In the genomic region with DNA sequence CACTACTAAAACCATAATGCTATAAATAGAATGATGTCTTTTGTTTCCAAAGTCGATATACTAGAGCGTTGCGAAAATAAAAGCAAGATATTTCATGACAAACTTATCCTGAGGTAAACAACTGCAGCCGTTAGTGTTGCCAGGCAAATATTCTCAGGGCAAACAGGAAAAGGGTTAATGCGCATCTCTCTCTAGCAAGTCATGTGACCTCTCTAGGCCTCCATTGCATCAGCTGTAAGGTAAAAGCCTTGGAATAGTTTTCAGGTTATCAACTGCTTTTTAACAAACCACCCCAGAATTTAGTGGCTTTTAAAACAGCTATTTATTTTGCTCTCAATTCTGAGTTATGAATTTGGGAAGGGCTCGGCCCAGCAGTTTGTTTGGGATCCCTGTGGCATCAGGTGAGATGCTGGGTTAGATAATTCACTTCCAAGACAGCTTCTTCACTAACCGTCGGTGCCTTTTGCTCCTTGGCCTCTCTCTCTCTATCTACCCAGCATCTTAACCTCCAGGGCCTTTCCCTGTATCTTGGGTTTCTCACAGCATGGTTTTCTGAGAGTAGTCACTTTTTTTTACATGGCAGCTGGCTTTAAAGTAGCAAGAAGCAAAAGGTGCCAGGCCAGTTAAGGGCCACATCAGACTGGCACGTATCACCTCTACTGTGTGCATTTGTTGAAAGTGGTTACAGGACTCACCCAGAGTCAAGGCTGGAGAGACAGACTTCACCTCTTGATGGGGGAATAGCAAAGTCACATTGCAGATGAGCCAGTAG, we compare ENCODE assay signal across 1 cellular context.
TF ChIP-seq lines count a peak whose summit lies in the region.

No MANE protein-coding gene starts in this region.

TF ChIP-seq in K562, 482 proteins besides CTCF, POLR2A, EP300 and RAD21 (continued from another document and continues in another):
- TF ChIP-seq, protein P1, sequence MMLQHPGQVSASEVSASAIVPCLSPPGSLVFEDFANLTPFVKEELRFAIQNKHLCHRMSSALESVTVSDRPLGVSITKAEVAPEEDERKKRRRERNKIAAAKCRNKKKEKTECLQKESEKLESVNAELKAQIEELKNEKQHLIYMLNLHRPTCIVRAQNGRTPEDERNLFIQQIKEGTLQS (IDR thresholded peaks at IDR 0.05) = peak; percentile 66
- TF ChIP-seq, protein P1 (CRISPR knock-in tag; conservative IDR thresholded peaks at IDR 0.05) = no peak
- no peak for TF ChIP-seq SNRNP70 (optimal IDR thresholded peaks at IDR 0.05; ENCODE audit: low read depth, low read length)
- TF ChIP-seq KAT8 (IDR thresholded peaks at IDR 0.05; ENCODE audit: low read depth) = no peak
- no peak; the same call in 1 of the 2 replicates for TF ChIP-seq ERF (CRISPR knock-in tag; IDR thresholded peaks at IDR 0.05)
- no peak for TF ChIP-seq ESRRB (CRISPR knock-in tag; IDR thresholded peaks at IDR 0.05; ENCODE audit: borderline replicate concordance)
- TF ChIP-seq KDM4B (IDR thresholded peaks at IDR 0.05; ENCODE audit: borderline replicate concordance in 2 of 2, low read depth in 1 of 2) = no peak
- TF ChIP-seq, protein P2, sequence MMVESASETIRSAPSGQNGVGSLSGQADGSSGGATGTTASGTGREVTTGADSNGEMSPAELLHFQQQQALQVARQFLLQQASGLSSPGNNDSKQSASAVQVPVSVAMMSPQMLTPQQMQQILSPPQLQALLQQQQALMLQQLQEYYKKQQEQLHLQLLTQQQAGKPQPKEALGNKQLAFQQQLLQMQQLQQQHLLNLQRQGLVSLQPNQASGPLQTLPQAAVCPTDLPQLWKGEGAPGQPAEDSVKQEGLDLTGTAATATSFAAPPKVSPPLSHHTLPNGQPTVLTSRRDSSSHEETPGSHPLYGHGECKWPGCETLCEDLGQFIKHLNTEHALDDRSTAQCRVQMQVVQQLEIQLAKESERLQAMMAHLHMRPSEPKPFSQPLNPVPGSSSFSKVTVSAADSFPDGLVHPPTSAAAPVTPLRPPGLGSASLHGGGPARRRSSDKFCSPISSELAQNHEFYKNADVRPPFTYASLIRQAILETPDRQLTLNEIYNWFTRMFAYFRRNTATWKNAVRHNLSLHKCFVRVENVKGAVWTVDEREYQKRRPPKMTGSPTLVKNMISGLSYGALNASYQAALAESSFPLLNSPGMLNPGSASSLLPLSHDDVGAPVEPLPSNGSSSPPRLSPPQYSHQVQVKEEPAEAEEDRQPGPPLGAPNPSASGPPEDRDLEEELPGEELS (CRISPR knock-in tag; IDR thresholded peaks at IDR 0.05; ENCODE audit: borderline replicate concordance) = no peak
- TF ChIP-seq SRSF7 (optimal IDR thresholded peaks at IDR 0.05; ENCODE audit: low read depth, low read length) = no peak
- TF ChIP-seq ADNP (tag; IDR thresholded peaks at IDR 0.05) = no peak
- TF ChIP-seq ZNF764 (CRISPR knock-in tag; IDR thresholded peaks at IDR 0.05; ENCODE audit: low read depth) = no peak
- no peak for TF ChIP-seq SRSF3 (IDR thresholded peaks at IDR 0.05; ENCODE audit: insufficient read depth, low read length)
- TF ChIP-seq, protein P3, sequence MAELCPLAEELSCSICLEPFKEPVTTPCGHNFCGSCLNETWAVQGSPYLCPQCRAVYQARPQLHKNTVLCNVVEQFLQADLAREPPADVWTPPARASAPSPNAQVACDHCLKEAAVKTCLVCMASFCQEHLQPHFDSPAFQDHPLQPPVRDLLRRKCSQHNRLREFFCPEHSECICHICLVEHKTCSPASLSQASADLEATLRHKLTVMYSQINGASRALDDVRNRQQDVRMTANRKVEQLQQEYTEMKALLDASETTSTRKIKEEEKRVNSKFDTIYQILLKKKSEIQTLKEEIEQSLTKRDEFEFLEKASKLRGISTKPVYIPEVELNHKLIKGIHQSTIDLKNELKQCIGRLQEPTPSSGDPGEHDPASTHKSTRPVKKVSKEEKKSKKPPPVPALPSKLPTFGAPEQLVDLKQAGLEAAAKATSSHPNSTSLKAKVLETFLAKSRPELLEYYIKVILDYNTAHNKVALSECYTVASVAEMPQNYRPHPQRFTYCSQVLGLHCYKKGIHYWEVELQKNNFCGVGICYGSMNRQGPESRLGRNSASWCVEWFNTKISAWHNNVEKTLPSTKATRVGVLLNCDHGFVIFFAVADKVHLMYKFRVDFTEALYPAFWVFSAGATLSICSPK (IDR thresholded peaks at IDR 0.05; ENCODE audit: borderline replicate concordance) = no peak
- TF ChIP-seq, protein P4, sequence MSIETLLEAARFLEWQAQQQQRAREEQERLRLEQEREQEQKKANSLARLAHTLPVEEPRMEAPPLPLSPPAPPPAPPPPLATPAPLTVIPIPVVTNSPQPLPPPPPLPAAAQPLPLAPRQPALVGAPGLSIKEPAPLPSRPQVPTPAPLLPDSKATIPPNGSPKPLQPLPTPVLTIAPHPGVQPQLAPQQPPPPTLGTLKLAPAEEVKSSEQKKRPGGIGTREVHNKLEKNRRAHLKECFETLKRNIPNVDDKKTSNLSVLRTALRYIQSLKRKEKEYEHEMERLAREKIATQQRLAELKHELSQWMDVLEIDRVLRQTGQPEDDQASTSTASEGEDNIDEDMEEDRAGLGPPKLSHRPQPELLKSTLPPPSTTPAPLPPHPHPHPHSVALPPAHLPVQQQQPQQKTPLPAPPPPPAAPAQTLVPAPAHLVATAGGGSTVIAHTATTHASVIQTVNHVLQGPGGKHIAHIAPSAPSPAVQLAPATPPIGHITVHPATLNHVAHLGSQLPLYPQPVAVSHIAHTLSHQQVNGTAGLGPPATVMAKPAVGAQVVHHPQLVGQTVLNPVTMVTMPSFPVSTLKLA (conservative IDR thresholded peaks at IDR 0.05) = no peak
- TF ChIP-seq, protein P5, sequence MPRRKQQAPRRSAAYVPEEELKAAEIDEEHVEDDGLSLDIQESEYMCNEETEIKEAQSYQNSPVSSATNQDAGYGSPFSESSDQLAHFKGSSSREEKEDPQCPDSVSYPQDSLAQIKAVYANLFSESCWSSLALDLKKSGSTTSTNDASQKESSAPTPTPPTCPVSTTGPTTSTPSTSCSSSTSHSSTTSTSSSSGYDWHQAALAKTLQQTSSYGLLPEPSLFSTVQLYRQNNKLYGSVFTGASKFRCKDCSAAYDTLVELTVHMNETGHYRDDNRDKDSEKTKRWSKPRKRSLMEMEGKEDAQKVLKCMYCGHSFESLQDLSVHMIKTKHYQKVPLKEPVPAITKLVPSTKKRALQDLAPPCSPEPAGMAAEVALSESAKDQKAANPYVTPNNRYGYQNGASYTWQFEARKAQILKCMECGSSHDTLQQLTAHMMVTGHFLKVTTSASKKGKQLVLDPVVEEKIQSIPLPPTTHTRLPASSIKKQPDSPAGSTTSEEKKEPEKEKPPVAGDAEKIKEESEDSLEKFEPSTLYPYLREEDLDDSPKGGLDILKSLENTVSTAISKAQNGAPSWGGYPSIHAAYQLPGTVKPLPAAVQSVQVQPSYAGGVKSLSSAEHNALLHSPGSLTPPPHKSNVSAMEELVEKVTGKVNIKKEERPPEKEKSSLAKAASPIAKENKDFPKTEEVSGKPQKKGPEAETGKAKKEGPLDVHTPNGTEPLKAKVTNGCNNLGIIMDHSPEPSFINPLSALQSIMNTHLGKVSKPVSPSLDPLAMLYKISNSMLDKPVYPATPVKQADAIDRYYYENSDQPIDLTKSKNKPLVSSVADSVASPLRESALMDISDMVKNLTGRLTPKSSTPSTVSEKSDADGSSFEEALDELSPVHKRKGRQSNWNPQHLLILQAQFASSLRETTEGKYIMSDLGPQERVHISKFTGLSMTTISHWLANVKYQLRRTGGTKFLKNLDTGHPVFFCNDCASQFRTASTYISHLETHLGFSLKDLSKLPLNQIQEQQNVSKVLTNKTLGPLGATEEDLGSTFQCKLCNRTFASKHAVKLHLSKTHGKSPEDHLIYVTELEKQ (CRISPR knock-in tag; IDR thresholded peaks at IDR 0.05) = no peak
- TF ChIP-seq ZNF717 (CRISPR knock-in tag; IDR thresholded peaks at IDR 0.05) = no peak
- no peak for TF ChIP-seq HMGN3 (IDR thresholded peaks at IDR 0.05; ENCODE audit: borderline replicate concordance, extremely low read depth, insufficient read length, low read depth, low read length)
- TF ChIP-seq SMARCC2 (IDR thresholded peaks at IDR 0.05; ENCODE audit: low read depth) = no peak
- TF ChIP-seq NR2C1 (IDR thresholded peaks at IDR 0.05) = no peak
- peak; percentile 38; the same call in 1 of the 2 replicates for TF ChIP-seq NR2C1 (tag; IDR thresholded peaks at IDR 0.05)
- no peak for TF ChIP-seq KLF16 (IDR thresholded peaks at IDR 0.05)
- no peak for TF ChIP-seq SRSF9 (IDR thresholded peaks at IDR 0.05; ENCODE audit: borderline replicate concordance, low read depth, low read length)
- TF ChIP-seq ZNF408 (CRISPR knock-in tag; IDR thresholded peaks at IDR 0.05; ENCODE audit: low read depth) = no peak
- no peak for TF ChIP-seq BCOR (IDR thresholded peaks at IDR 0.05)
- no peak for TF ChIP-seq EZH2 (IDR thresholded peaks at IDR 0.05; ENCODE audit: borderline replicate concordance, low read depth, low read length)
- no peak for TF ChIP-seq U2AF2 (optimal IDR thresholded peaks at IDR 0.05; ENCODE audit: low read depth, low read length)
- no peak for TF ChIP-seq HEY1 (CRISPR knock-in tag; IDR thresholded peaks at IDR 0.05; ENCODE audit: borderline replicate concordance)
- TF ChIP-seq, protein P6, sequence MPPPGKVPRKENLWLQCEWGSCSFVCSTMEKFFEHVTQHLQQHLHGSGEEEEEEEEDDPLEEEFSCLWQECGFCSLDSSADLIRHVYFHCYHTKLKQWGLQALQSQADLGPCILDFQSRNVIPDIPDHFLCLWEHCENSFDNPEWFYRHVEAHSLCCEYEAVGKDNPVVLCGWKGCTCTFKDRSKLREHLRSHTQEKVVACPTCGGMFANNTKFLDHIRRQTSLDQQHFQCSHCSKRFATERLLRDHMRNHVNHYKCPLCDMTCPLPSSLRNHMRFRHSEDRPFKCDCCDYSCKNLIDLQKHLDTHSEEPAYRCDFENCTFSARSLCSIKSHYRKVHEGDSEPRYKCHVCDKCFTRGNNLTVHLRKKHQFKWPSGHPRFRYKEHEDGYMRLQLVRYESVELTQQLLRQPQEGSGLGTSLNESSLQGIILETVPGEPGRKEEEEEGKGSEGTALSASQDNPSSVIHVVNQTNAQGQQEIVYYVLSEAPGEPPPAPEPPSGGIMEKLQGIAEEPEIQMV (tag; conservative IDR thresholded peaks at IDR 0.05; ENCODE audit: low read depth) = no peak
- TF ChIP-seq RFX7 (CRISPR knock-in tag; IDR thresholded peaks at IDR 0.05) = no peak
- TF ChIP-seq, protein P7, sequence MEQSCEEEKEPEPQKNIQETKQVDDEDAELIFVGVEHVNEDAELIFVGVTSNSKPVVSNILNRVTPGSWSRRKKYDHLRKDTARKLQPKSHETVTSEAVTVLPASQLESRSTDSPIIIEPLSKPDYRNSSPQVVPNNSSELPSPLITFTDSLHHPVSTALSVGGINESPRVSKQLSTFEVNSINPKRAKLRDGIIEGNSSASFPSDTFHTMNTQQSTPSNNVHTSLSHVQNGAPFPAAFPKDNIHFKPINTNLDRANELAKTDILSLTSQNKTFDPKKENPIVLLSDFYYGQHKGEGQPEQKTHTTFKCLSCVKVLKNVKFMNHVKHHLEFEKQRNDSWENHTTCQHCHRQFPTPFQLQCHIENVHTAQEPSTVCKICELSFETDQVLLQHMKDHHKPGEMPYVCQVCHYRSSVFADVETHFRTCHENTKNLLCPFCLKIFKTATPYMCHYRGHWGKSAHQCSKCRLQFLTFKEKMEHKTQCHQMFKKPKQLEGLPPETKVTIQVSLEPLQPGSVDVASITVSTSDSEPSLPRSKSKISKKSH (CRISPR knock-in tag; IDR thresholded peaks at IDR 0.05) = no peak
- TF ChIP-seq CHD1 (IDR thresholded peaks at IDR 0.05; ENCODE audit: low read length) = no peak
- no peak for TF ChIP-seq SOX6 (IDR thresholded peaks at IDR 0.05)
- no peak for TF ChIP-seq ZNF274 (IDR thresholded peaks at IDR 0.05; ENCODE audit: borderline replicate concordance, low read depth, low read length)
- TF ChIP-seq ZNF347 (CRISPR knock-in tag; IDR thresholded peaks at IDR 0.05; ENCODE audit: low read depth) = no peak
- TF ChIP-seq SMC3 (conservative IDR thresholded peaks at IDR 0.05; ENCODE audit: insufficient read depth, low read depth, low read length) = no peak
- TF ChIP-seq GTF2F1 (IDR thresholded peaks at IDR 0.05; ENCODE audit: low read depth, low read length) = no peak
- no peak for TF ChIP-seq ZZZ3 (IDR thresholded peaks at IDR 0.05)
- no peak for TF ChIP-seq TAF1 (IDR thresholded peaks at IDR 0.05; ENCODE audit: control insufficient read depth, extremely low read depth, insufficient read depth, low read length, severe bottlenecking)
- TF ChIP-seq, protein P8, sequence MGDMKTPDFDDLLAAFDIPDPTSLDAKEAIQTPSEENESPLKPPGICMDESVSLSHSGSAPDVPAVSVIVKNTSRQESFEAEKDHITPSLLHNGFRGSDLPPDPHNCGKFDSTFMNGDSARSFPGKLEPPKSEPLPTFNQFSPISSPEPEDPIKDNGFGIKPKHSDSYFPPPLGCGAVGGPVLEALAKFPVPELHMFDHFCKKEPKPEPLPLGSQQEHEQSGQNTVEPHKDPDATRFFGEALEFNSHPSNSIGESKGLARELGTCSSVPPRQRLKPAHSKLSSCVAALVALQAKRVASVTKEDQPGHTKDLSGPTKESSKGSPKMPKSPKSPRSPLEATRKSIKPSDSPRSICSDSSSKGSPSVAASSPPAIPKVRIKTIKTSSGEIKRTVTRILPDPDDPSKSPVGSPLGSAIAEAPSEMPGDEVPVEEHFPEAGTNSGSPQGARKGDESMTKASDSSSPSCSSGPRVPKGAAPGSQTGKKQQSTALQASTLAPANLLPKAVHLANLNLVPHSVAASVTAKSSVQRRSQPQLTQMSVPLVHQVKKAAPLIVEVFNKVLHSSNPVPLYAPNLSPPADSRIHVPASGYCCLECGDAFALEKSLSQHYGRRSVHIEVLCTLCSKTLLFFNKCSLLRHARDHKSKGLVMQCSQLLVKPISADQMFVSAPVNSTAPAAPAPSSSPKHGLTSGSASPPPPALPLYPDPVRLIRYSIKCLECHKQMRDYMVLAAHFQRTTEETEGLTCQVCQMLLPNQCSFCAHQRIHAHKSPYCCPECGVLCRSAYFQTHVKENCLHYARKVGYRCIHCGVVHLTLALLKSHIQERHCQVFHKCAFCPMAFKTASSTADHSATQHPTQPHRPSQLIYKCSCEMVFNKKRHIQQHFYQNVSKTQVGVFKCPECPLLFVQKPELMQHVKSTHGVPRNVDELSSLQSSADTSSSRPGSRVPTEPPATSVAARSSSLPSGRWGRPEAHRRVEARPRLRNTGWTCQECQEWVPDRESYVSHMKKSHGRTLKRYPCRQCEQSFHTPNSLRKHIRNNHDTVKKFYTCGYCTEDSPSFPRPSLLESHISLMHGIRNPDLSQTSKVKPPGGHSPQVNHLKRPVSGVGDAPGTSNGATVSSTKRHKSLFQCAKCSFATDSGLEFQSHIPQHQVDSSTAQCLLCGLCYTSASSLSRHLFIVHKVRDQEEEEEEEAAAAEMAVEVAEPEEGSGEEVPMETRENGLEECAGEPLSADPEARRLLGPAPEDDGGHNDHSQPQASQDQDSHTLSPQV (IDR thresholded peaks at IDR 0.05) = peak; percentile 49; the same call in 1 of the 2 replicates
- TF ChIP-seq ZKSCAN8 (CRISPR knock-in tag; IDR thresholded peaks at IDR 0.05) = peak; percentile 76
- TF ChIP-seq BRF1 (IDR thresholded peaks at IDR 0.05; ENCODE audit: borderline replicate concordance, extremely low read depth, insufficient read length) = no peak
- TF ChIP-seq JUND (IDR thresholded peaks at IDR 0.05; ENCODE audit: borderline replicate concordance, low read depth, low read length) = no peak
- no peak for TF ChIP-seq JUND (tag; IDR thresholded peaks at IDR 0.05; ENCODE audit: borderline replicate concordance, low read depth, low read length)
- TF ChIP-seq PPARD (CRISPR knock-in tag; IDR thresholded peaks at IDR 0.05) = no peak
- TF ChIP-seq ZNF766 (CRISPR knock-in tag; conservative IDR thresholded peaks at IDR 0.05) = peak; percentile 83
